ENCODE assay signal across 8 cellular contexts in the genomic region with DNA sequence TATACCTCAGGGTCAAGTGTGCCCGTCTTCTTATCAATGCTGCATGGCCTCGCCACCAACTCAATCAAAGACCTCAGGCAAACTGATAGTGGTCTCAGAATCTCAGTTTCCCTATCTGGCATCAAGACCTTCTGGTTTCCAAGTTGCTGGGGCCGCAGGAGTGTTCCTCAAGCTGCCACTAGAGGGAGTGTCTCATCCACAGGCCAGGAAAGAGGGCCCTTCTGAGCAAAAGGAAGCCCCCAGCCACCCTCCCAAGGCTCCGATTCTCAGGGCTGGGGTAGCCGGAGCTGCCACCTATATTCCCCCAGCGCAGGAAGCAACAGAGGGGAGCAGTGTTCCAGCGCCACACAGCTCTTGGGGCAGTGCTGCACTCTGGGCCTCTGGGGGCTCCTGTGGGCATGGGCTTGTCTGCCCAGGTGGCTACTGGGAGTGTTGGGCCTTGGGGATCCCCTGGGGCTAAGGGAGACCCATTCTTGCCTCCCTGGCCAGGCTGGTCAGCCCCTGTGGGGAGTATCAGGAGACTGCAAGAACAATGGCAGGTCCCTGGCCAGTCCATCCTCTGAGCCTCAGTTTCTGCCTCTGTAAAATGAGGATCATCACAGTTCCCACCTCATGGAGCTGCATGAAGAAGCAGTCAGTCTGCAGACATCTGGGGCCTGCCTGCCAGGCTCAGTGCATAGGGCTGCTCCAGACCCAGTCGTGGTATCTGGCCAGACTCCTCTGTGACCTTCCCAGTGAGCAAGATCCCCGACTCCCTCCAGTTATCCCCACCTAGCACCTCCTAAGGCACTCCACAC. TPM values are rescaled to one million over a fixed set of nuclear protein-coding genes. Genes with fewer than 3 reads are reported as not detected.
DNase-seq lines count a peak whose midpoint lies in the region; ATAC-seq and TF ChIP-seq lines count a peak whose summit lies in the region.

No MANE protein-coding gene starts in this region.

- H3K79me2 ChIP-seq in mesendoderm (ENCODE audit: control insufficient read depth, insufficient read depth, low read length) = no peaks in the 10 kb centered on the region

- CTCF ChIA-PET in GM10248 (lab: Yijun Ruan, JAX) = interaction anchor here (0.9 to 7.8 kb wide), 19 partner anchors 10 to 841 kb away, joined by 3 to 73 read pairs (median 3); a partner anchor contains a TSS

- H3K4ac ChIP-seq in mesendoderm (ENCODE audit: low read depth, low read length) = no peak overlapping the region

- H3K4me3 Mint-ChIP-seq in dendritic cell treated with granulocyte-macrophage colony-stimulating factor and Interleukin-4, amounts not matched to agents 40 ng/mL and 50 ng/mL, for 4 days = no peak overlapping the region

- H3K4me1 Mint-ChIP-seq in dendritic cell treated with granulocyte-macrophage colony-stimulating factor and Interleukin-4, amounts not matched to agents 40 ng/mL and 50 ng/mL, for 4 days (ENCODE audit: low read depth) = no peaks in the 10 kb centered on the region

- H3K36me3 Mint-ChIP-seq in dendritic cell treated with granulocyte-macrophage colony-stimulating factor and Interleukin-4, amounts not matched to agents 40 ng/mL and 50 ng/mL, for 4 days (ENCODE audit: low read depth) = no peaks in the 10 kb centered on the region

- no peak overlapping the region for H3K9ac ChIP-seq in mesendoderm (ENCODE audit: low read length)

- H3K27me3 ChIP-seq in mesendoderm (ENCODE audit: insufficient read depth, low read length, poor library complexity) = no peaks in the 10 kb centered on the region

- no peak overlapping the region for H4K8ac ChIP-seq in mesendoderm (ENCODE audit: low read depth, low read length)

- H3K23ac ChIP-seq in mesendoderm (ENCODE audit: low read length) = no peak overlapping the region

- H4K5ac ChIP-seq in mesendoderm (ENCODE audit: low read length) = no peak overlapping the region

- H3K56ac ChIP-seq in mesendoderm (ENCODE audit: low read length) = no peak overlapping the region

- peaks cover 4% of the 10 kb centered on the region for H3K27me3 Mint-ChIP-seq in dendritic cell treated with granulocyte-macrophage colony-stimulating factor and Interleukin-4, amounts not matched to agents 40 ng/mL and 50 ng/mL, for 4 days

- no peak overlapping the region for H2BK15ac ChIP-seq in mesendoderm (replicated peaks; ENCODE audit: low read depth)

- POLR2A ChIA-PET in GM10248 (lab: Yijun Ruan, JAX) = no interaction called here

- H3K18ac ChIP-seq in mesendoderm (ENCODE audit: low read length) = no peak overlapping the region

- H3K36me3 ChIP-seq in mesendoderm (ENCODE audit: control insufficient read depth, insufficient read depth, low read length) = no peaks in the 10 kb centered on the region

- WGBS in mesendoderm (ENCODE audit: extremely low coverage, insufficient coverage, low lambda C conversion rate) = no CpG with 5 or more reads among the region's 9 CpGs

- ATAC-seq in HG03139 (IDR thresholded peaks at IDR 0.05; ENCODE audit: unreplicated experiment) = no peak
- no peak for ATAC-seq in GM18861 (IDR thresholded peaks at IDR 0.05; ENCODE audit: unreplicated experiment)

- no peak overlapping the region for H3K27ac ChIP-seq in mesendoderm (ENCODE audit: low read depth, low read length)

- H2AK5ac ChIP-seq in mesendoderm (ENCODE audit: low read length) = no peak overlapping the region

- peak overlapping the region; percentile 8 for H3K27ac Mint-ChIP-seq in dendritic cell treated with granulocyte-macrophage colony-stimulating factor and Interleukin-4, amounts not matched to agents 40 ng/mL and 50 ng/mL, for 4 days

- H2BK120ac ChIP-seq in mesendoderm (ENCODE audit: low read depth, low read length) = no peak overlapping the region

- peak; percentile 81 for DNase-seq in GM10248 (ENCODE audit: extremely low spot score)
- DNase-seq in NCI-H1092 (lab: John Stamatoyannopoulos, UW) = peak; percentile 3
- peak; percentile 33 to 49 for DNase-seq in activated CD4-positive, alpha-beta T cell treated with anti-CD3 and anti-CD28 coated beads, Interleukin-2, amount 50 U/mL, for 24 hours (ENCODE audit: low read depth in 1 of 2, low spot score in 1 of 2)
- DNase-seq in mesendoderm = peak; percentile 65
- peak; percentile 30 for DNase-seq in stimulated activated CD8-positive, alpha-beta memory T cell treated with anti-CD3 and anti-CD28 coated beads, Interleukin-7, amount 100 ng/mL, for 24 hours (ENCODE audit: low read depth)

- no peaks in the 10 kb centered on the region for H3K4me1 ChIP-seq in mesendoderm (ENCODE audit: control insufficient read depth, low read depth, low read length)

- intact Hi-C loops in dendritic cell treated with granulocyte-macrophage colony-stimulating factor and Interleukin-4, amounts not matched to agents 40 ng/mL and 50 ng/mL, for 4 days (cut with micrococcal nuclease) = loop anchor here (1.0 kb wide), 1 partner anchor 395 kb away; no protein-coding TSS in a partner anchor

- H3K4me3 ChIP-seq in mesendoderm (ENCODE audit: low read length) = no peak overlapping the region

- H3K79me1 ChIP-seq in mesendoderm (ENCODE audit: low read length) = no peaks in the 10 kb centered on the region

- H3K9me3 Mint-ChIP-seq in dendritic cell treated with granulocyte-macrophage colony-stimulating factor and Interleukin-4, amounts not matched to agents 40 ng/mL and 50 ng/mL, for 4 days = no peaks in the 10 kb centered on the region

- TF ChIP-seq CTCF in GM10248 (IDR thresholded peaks at IDR 0.05; ENCODE audit: control extremely low read depth, extremely low read depth, low read depth, missing control alignments) = peak; percentile 91

- no peak overlapping the region for H2BK5ac ChIP-seq in mesendoderm (ENCODE audit: low read length)

- H3K4me2 ChIP-seq in mesendoderm (ENCODE audit: low read length) = no peak overlapping the region

RNA-seq across cellular contexts. Expression of a gene that starts 23.4 kb away (rescaled TPM):
- polyA plus RNA-seq in mesendoderm (2013, experiment 1 of 2) = 117 TPM
- polyA plus RNA-seq in mesendoderm (2013, experiment 2 of 2) = 116 TPM

RNA-seq across cellular contexts. Expression of a gene that starts 51.6 kb away (rescaled TPM):
- polyA plus RNA-seq in mesendoderm (2013, experiment 1 of 2) = 0.66 TPM
- polyA plus RNA-seq in mesendoderm (2013, experiment 2 of 2) = 0.34 TPM

Comparison
In these comparisons a context has a peak if more than half of its experiments do, and no peak if none do; other contexts are left out.
1. DNase-seq: peak in every context shown above with its lines; median percentile 81 in GM10248; 65 in mesendoderm; 41 in activated CD4-positive, alpha-beta T cell treated with anti-CD3 and anti-CD28 coated beads, Interleukin-2, amount 50 U/mL, for 24 hours; 30 in stimulated activated CD8-positive, alpha-beta memory T cell treated with anti-CD3 and anti-CD28 coated beads, Interleukin-7, amount 100 ng/mL, for 24 hours; 3 in NCI-H1092.